1 cellular context compared by ENCODE assay signal in the genomic region with DNA sequence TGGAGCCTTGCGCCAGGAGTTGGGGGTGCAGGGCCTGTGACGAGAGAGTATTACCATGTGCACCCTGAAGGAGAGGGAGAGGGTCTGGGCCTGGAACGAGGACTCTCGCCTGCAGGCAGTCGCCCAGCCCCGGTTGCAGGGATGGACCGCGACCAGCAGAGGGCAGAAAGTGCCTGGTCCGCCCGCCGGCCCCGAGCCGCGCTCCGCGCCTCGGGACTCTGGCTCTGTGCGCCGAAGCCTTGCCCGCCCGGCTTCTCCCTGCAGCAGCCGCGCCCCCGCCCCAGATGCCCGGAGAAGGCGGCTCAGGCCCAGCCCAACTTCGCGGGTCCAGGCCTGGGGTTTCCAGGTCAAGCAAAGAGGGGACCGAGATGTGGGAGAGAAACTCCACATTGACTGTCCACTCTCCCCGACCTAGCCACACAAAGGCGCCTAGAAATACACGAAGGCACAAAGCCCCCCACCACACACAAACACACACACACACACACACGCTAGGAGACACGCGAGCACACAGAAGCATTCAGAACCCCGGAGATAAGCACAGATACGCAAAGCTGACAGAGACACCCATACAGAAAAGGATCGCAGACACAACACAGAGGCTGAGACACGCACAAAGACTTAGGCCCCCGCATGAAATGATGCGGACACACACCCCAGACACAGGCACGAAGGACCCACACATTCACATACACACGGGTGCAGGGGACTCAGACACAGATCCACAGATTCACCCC.
TF ChIP-seq lines count a peak whose summit lies in the region.

No MANE protein-coding gene starts in this region.

TF ChIP-seq in SK-N-SH treated with all-trans-retinoic acid at 6 μM for 48 hours, 23 proteins besides CTCF, POLR2A, EP300 and RAD21 (continued from another document):
- TF ChIP-seq ARNTL (CRISPR knock-in tag; IDR thresholded peaks at IDR 0.05; ENCODE audit: borderline replicate concordance, low read depth) (no peak), ISL1 (CRISPR knock-in tag; IDR thresholded peaks at IDR 0.05) (no peak)
